9 cellular contexts compared by ENCODE assay signal in the genomic region with DNA sequence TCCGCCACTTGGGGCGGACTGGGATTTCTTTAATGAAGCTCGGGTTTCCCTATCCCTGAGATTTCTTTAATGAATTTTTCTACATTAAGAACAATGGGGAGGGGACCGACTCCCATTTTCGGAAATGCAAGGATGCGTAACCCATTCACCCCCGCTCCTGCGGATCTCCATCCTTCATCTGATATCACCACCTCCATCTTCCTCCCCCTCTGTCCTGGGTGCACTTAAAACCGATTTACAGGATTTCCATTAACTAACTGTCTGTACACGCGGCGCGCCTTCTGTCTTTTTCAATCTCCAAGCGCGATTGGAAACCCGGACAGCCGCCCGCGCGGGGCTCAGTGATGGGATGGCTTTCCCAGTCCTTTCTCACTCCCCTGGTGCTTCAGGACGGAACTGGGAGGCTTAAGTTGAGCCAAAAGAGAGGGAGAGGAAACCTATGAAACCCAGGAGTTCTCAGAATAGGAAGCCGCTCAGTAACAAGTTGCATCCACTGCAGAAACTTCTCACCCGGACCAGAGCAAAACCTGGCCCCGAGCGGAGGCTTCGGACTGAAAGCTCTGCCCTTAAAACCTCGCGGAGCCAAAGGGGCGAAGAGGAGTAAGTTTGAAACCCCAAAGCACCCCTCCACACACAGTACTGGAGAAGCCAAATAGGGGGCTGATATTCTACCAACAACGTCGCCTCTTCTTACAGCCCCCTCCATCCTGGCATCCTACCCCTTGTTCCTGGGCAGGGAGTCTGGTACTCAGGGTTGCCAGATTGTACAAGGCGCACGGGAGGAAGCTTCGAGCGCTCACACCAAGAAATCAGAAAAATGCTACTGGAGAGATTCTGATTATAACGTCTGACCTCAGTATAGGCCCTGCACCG.
DNase-seq lines count a peak whose midpoint lies in the region; ATAC-seq and FAIRE-seq lines count a peak whose summit lies in the region.
"Had no signal": no experiment of that assay in that cellular context is flagged by ENCODE, and none has a peak within 500 bp of the region (broad histone marks: within the 10 kb centered on the region; RNA-seq: fewer than 3 reads in every experiment).

No MANE protein-coding gene starts in this region.

- no peaks in the 10 kb centered on the region for H3K36me3 Mint-ChIP-seq in stimulated activated memory B cell treated with anti-CD40 and anti-IgM and Interleukin-4, amounts not matched to agents 10 μg/mL and 1 μg/mL and 100 μg/mL, for 72 hours

- FAIRE-seq in RCC 7860 (lab: Jason Lieb, UNC): no peak

- ATAC-seq in stimulated activated memory B cell treated with anti-CD40 and anti-IgM and Interleukin-4, amounts not matched to agents 10 μg/mL and 1 μg/mL and 100 μg/mL, for 72 hours: no peak
- ATAC-seq in GM21619 (IDR thresholded peaks at IDR 0.05; ENCODE audit: unreplicated experiment): no peak

- H3K4me3 Mint-ChIP-seq in stimulated activated memory B cell treated with anti-CD40 and anti-IgM and Interleukin-4, amounts not matched to agents 10 μg/mL and 1 μg/mL and 100 μg/mL, for 72 hours: peak overlapping the region; percentile 78

- peaks cover 86% of the 10 kb centered on the region for H3K27me3 Mint-ChIP-seq in stimulated activated memory B cell treated with anti-CD40 and anti-IgM and Interleukin-4, amounts not matched to agents 10 μg/mL and 1 μg/mL and 100 μg/mL, for 72 hours

- no peak overlapping the region for H3K27ac ChIP-seq in iPS-18a (ENCODE audit: low read length)
- H3K27ac ChIP-seq: BLaER1 treated with 17β-estradiol and CSF1 and Interleukin-3, amounts not matched to agents 10 nM and 100 nM had no signal

- H3K4me3 ChIP-seq in adipocyte (ENCODE audit: low read length): peak overlapping the region; percentile 91
- peak overlapping the region; percentile 84 for H3K4me3 ChIP-seq in iPS-18a (ENCODE audit: low read length)

- H3K9me3 Mint-ChIP-seq in stimulated activated memory B cell treated with anti-CD40 and anti-IgM and Interleukin-4, amounts not matched to agents 10 μg/mL and 1 μg/mL and 100 μg/mL, for 72 hours: no peaks in the 10 kb centered on the region

- H3K9me3 ChIP-seq in adipocyte (ENCODE audit: control insufficient read depth, low read length) (no peaks in the 10 kb centered on the region), iPS-18a (ENCODE audit: control insufficient read depth, low read depth, low read length) (no peaks in the 10 kb centered on the region)

- DNase-seq in NCI-H82 (lab: John Stamatoyannopoulos, UW) (peak; percentile 46), NCI-H82 treated with DMSO at 0.1 percent for 48 hours (lab: John Stamatoyannopoulos, UW; ENCODE audit: unreplicated experiment) (no peak), adipocyte (ENCODE audit: low read depth) (peak; percentile 58), RCC 7860 (ENCODE audit: low spot score) (no peak), NCI-H446 treated with DMSO at 0.1 percent for 48 hours (lab: John Stamatoyannopoulos, UW) (no peak)

- peaks cover 54% of the 10 kb centered on the region for H3K4me1 ChIP-seq in adipocyte (ENCODE audit: control insufficient read depth, insufficient read depth, low read length)
- H3K4me1 ChIP-seq in iPS-18a (ENCODE audit: control insufficient read depth, low read depth, low read length): peaks cover 24% of the 10 kb centered on the region

- H3K27ac Mint-ChIP-seq in stimulated activated memory B cell treated with anti-CD40 and anti-IgM and Interleukin-4, amounts not matched to agents 10 μg/mL and 1 μg/mL and 100 μg/mL, for 72 hours: no peak overlapping the region

- no peaks in the 10 kb centered on the region for H3K27me3 ChIP-seq in adipocyte (replicated peaks; ENCODE audit: control insufficient read depth, insufficient read depth, low read length)
- peaks cover 88% of the 10 kb centered on the region for H3K27me3 ChIP-seq in iPS-18a (ENCODE audit: control insufficient read depth, insufficient read depth, low read length)

- H3K36me3 ChIP-seq in adipocyte (ENCODE audit: control insufficient read depth, insufficient read depth, low read length, severe bottlenecking) (no peaks in the 10 kb centered on the region), iPS-18a (ENCODE audit: control insufficient read depth, low read depth, low read length) (no peaks in the 10 kb centered on the region)
- H3K36me3 ChIP-seq: BLaER1 treated with 17β-estradiol and CSF1 and Interleukin-3, amounts not matched to agents 10 nM and 100 nM had no signal

- H3K4me1 Mint-ChIP-seq in stimulated activated memory B cell treated with anti-CD40 and anti-IgM and Interleukin-4, amounts not matched to agents 10 μg/mL and 1 μg/mL and 100 μg/mL, for 72 hours: peaks cover 70% of the 10 kb centered on the region

- H3K9ac ChIP-seq in adipocyte (ENCODE audit: low read length) (peak overlapping the region; percentile 94), iPS-18a (ENCODE audit: low read length) (peak overlapping the region; percentile 31)
- H3K9ac ChIP-seq: BLaER1 treated with 17β-estradiol and CSF1 and Interleukin-3, amounts not matched to agents 10 nM and 100 nM had no signal

Comparison
In these comparisons a context has a peak if more than half of its experiments do, and no peak if none do; other contexts are left out.
1. DNase-seq: peak in NCI-H82 (single experiment) and adipocyte (single experiment); none in NCI-H82 treated with DMSO at 0.1 percent for 48 hours (single experiment), RCC 7860 (single experiment) and NCI-H446 treated with DMSO at 0.1 percent for 48 hours (single experiment).